ENCODE assay signal across 19 cellular contexts in the genomic region with DNA sequence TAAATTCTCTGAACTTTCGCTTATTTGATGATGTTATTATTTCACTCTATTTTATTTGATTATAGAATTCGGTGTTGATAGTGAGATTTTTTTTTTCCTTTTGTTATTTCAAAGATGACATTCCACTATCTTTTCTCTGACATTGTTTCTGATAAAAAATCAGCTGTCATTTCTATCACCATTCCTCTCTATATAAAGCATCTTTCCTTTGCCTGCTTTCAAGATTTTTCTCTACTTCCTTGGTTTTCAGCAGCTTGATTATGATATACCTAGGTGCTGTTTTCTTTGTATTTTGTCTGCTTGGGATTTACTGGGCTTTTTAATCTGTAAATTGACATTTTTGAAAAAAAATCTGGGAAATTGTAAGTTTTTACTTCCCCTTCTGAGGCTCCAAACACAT.
A peak's percentile ranks its signal among the peaks of the same experiment; 100 is the strongest.
DNase-seq lines count a peak whose midpoint lies in the region; ATAC-seq, FAIRE-seq and TF ChIP-seq lines count a peak whose summit lies in the region.
"Had no signal": no experiment of that assay in that cellular context is flagged by ENCODE, and none has a peak within 500 bp of the region (broad histone marks: within the 10 kb centered on the region; RNA-seq: fewer than 3 reads in every experiment).

No MANE protein-coding gene starts in this region.

- H3K9ac ChIP-seq in K562 (ENCODE audit: insufficient read depth in 1 of 2, low read depth in 2 of 2, low read length in 2 of 2) = no peak overlapping the region

- DNase-seq in NCI-H1105 treated with DMSO at 0.1 percent for 48 hours (lab: John Stamatoyannopoulos, UW) (peak; percentile 5), NCI-H1105 (lab: John Stamatoyannopoulos, UW) (no peak), A549 (ENCODE audit: low read depth in 1 of 2, low spot score in 1 of 2) (no peak), HEK293T (ENCODE audit: extremely low spot score) (no peak), K562 (ENCODE audit: extremely low read depth in 1 of 4, low spot score in 3 of 4) (no peak), NCI-H1694 (lab: John Stamatoyannopoulos, UW) (no peak)
- no peak for DNase-seq in stimulated activated CD4-positive, alpha-beta T cell treated with anti-CD3 and anti-CD28 coated beads, Interleukin-15, amount 100 ng/mL, for 24 hours
- DNase-seq: 8988T; C1 segment of cervical spinal cord; Calu3; CD4-positive, alpha-beta memory T cell; COR-L47; DMS79; EL; GDM1; H9 had no signal

- FAIRE-seq in A549 (lab: Jason Lieb, UNC) (no peak), K562 (lab: Jason Lieb, UNC) (no peak)
- FAIRE-seq: GM12878 had no signal

- 9% methylated on average over 2 of the region's 2 CpGs for WGBS in A549 (ENCODE audit: missing lambda C conversion rate)
- 3% methylated on average over 2 of the region's 2 CpGs for WGBS in K562 (ENCODE audit: insufficient coverage, low coverage, missing lambda C conversion rate)

- H3K36me3 ChIP-seq in K562 (ENCODE audit: control insufficient read depth, insufficient read depth, low read length) = no peaks in the 10 kb centered on the region

- no peaks in the 10 kb centered on the region for H3K9me1 ChIP-seq in K562 (ENCODE audit: control insufficient read depth, insufficient read depth, low read length)

- TF ChIP-seq RAD21 in A549 (conservative IDR thresholded peaks at IDR 0.05 in 1 of 2, IDR thresholded peaks at IDR 0.05 in 1 of 2) = no peak
- no peak for TF ChIP-seq RAD21 in K562 (CRISPR knock-in tag; conservative IDR thresholded peaks at IDR 0.05 in 1 of 2, IDR thresholded peaks at IDR 0.05 in 1 of 2)

- peaks cover 13% of the 10 kb centered on the region for H3K9me3 ChIP-seq in A549
- H3K9me3 ChIP-seq in K562 (replicated peaks; ENCODE audit: control insufficient read depth, insufficient read depth, low read depth, low read length) = no peaks in the 10 kb centered on the region

- no peak overlapping the region for H2AFZ ChIP-seq in K562 (ENCODE audit: low read depth, low read length)
- H2AFZ ChIP-seq: GM23338 had no signal

- ATAC-seq in A549 = no peak
- ATAC-seq in K562 = no peak
- ATAC-seq: GM12878, GM23338, HCT116 had no signal

- no peaks in the 10 kb centered on the region for H3K79me2 ChIP-seq in K562 (ENCODE audit: control insufficient read depth, insufficient read depth, low read length)

- no peaks in the 10 kb centered on the region for H3K27me3 ChIP-seq in K562 (ENCODE audit: control insufficient read depth in 2 of 2, insufficient read depth in 2 of 2, low read length in 2 of 2)

- POLR2A ChIA-PET in A549 (lab: Yijun Ruan, JAX) = no interaction called here
- POLR2A ChIA-PET in HEK293T (lab: Yijun Ruan, JAX) = no interaction called here
- POLR2A ChIA-PET in K562 (lab: Yijun Ruan, JAX) = no interaction called here

- H3K4me1 ChIP-seq in A549 = no peaks in the 10 kb centered on the region
- H3K4me1 ChIP-seq in K562 (replicated peaks in 1 of 2; ENCODE audit: control insufficient read depth in 2 of 2, insufficient read depth in 2 of 2, low read length in 2 of 2) = no peaks in the 10 kb centered on the region

- no TSS peak for BruUV-seq in K562 (replicated peaks; lab: Mats Ljungman, UMichigan)

- no peak for TF ChIP-seq EP300 in A549 (IDR thresholded peaks at IDR 0.05)
- TF ChIP-seq EP300 in K562 (IDR thresholded peaks at IDR 0.05; ENCODE audit: low read length) = no peak

- H3K4me2 ChIP-seq in A549 (no peak overlapping the region), K562 (ENCODE audit: insufficient read depth, low read length) (no peak overlapping the region)
- H3K4me2 ChIP-seq: GM23338 had no signal

- CTCF ChIA-PET in A549 (lab: Yijun Ruan, JAX) (no interaction called here), HEK293T (lab: Yijun Ruan, JAX) (no interaction called here), K562 (lab: Yijun Ruan, JAX; ENCODE audit: low intra/inter-chr PET ratio) (no interaction called here)

- no peaks in the 10 kb centered on the region for H4K20me1 ChIP-seq in K562 (replicated peaks; ENCODE audit: control insufficient read depth, insufficient read depth, low read length)

- intact Hi-C loops in K562 (cut with micrococcal nuclease) = no loop called here

- in situ Hi-C loops in K562 (cut with MboI) = no loop called here

- H3K4me3 ChIP-seq in A549 (no peak overlapping the region), K562 (no peak overlapping the region)
- H3K4me3 ChIP-seq: GM12878, GM23338 had no signal

- no peak for TF ChIP-seq CTCF in A549 (IDR thresholded peaks at IDR 0.05)
- no peak for TF ChIP-seq CTCF in K562 (IDR thresholded peaks at IDR 0.05 in 2 of 3, conservative IDR thresholded peaks at IDR 0.05 in 1 of 3; ENCODE audit: insufficient read depth in 2 of 3, low read depth in 1 of 3, low read length in 3 of 3)

- H3K27ac ChIP-seq in A549 = no peak overlapping the region
- no peak overlapping the region for H3K27ac ChIP-seq in K562 (ENCODE audit: extremely low read depth, low read depth, low read length)

- no peak for TF ChIP-seq POLR2A in A549 (IDR thresholded peaks at IDR 0.05; ENCODE audit: low read length)
- TF ChIP-seq POLR2A in K562 (conservative IDR thresholded peaks at IDR 0.05) = no peak

TF ChIP-seq in A549, 52 proteins besides CTCF, POLR2A, EP300 and RAD21:
- TF ChIP-seq MAZ (IDR thresholded peaks at IDR 0.05; ENCODE audit: borderline replicate concordance, low read depth, low read length) (no peak), ZC3H11A (IDR thresholded peaks at IDR 0.05) (no peak), JUN (IDR thresholded peaks at IDR 0.05) (no peak), KDM1A (IDR thresholded peaks at IDR 0.05; ENCODE audit: low read depth) (0 out of 2 replicates have a peak, but pooled peaks have one; percentile 22), HOXB13 (CRISPR knock-in tag; IDR thresholded peaks at IDR 0.05; ENCODE audit: low read depth) (no peak), TFCP2L1 (CRISPR knock-in tag; IDR thresholded peaks at IDR 0.05) (no peak), BHLHE40 (IDR thresholded peaks at IDR 0.05; ENCODE audit: low read depth, low read length) (no peak)

TF ChIP-seq in HEK293T, 16 proteins besides CTCF, POLR2A, EP300 and RAD21:
- TF ChIP-seq SP1 (IDR thresholded peaks at IDR 0.05) = no peak
- TF ChIP-seq ZNF384 (IDR thresholded peaks at IDR 0.05) = 0 out of 2 replicates have a peak, but pooled peaks have one; percentile 23
- no peak for TF ChIP-seq LEF1 (IDR thresholded peaks at IDR 0.05; ENCODE audit: borderline replicate concordance)
- no peak for TF ChIP-seq NFRKB (IDR thresholded peaks at IDR 0.05)
- no peak for TF ChIP-seq HDGF (IDR thresholded peaks at IDR 0.05; ENCODE audit: borderline replicate concordance)

TF ChIP-seq in K562, 482 proteins besides CTCF, POLR2A, EP300 and RAD21:
- TF ChIP-seq ZNF318 (IDR thresholded peaks at IDR 0.05; ENCODE audit: borderline replicate concordance in 1 of 2, low read depth in 1 of 2) = no peak
- TF ChIP-seq TRIM28 (IDR thresholded peaks at IDR 0.05) = 0 out of 2 replicates have a peak, but pooled peaks have one; percentile 36
TF ChIP-seq in K562: peak in this region for 1.
